23 cellular contexts compared by ENCODE assay signal in the genomic region with DNA sequence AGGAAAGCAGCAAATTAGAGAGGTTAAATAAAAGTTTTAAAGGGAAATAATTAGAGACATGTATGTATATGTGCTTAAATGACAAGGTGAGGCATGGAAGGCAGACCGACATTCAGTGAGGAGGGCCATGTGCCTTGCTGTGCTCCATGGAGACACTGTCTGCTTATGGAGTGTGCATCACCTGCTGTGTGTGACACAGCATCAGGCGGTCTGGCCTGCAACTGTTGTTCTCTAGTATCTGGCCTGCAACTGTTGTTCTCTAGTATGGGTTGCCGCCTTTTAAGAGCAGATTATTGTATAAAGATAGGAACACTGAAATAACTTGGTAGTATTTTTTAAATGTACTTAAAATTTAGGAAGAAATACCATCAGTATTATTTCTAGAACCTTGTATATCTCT.
"Had no signal": no experiment of that assay in that cellular context is flagged by ENCODE, and none has a peak within 500 bp of the region (broad histone marks: within the 10 kb centered on the region; RNA-seq: fewer than 3 reads in every experiment).

No MANE protein-coding gene starts in this region.

- H3K4me1 ChIP-seq: left ventricle myocardium inferior, right atrium auricular region, spleen, suprapubic skin, tibial artery, upper lobe of right lung had no signal

- H3K27me3 ChIP-seq: ovary, right atrium auricular region, spleen, suprapubic skin, tibial artery, upper lobe of right lung had no signal

- H3K9me3 Mint-ChIP-seq: immature natural killer cell; naive thymus-derived CD4-positive, alpha-beta T cell; natural killer cell treated with Interleukin-12 subunit alpha and Interleukin-12 subunit beta and Interleukin-15 and Interleukin-18, amount 100 ng/mL, for 72 hours; stimulated activated effector memory CD8-positive, alpha-beta T cell treated with anti-CD3 and anti-CD28 coated beads, Interleukin-12 subunit alpha, Interleukin-12 subunit beta, amount 100 ng/mL, for 72 hours; stimulated activated naive CD8-positive, alpha-beta T cell treated with anti-CD3 and anti-CD28 coated beads, Interleukin-15, Interleukin-2, amounts not matched to agents 100 ng/mL and 50 ng/mL, for 24 hours had no signal

- H3K27ac Mint-ChIP-seq: immature natural killer cell; naive thymus-derived CD4-positive, alpha-beta T cell; natural killer cell treated with Interleukin-12 subunit alpha and Interleukin-12 subunit beta and Interleukin-15 and Interleukin-18, amount 100 ng/mL, for 72 hours; progenitor cell of endocrine pancreas; stimulated activated effector memory CD8-positive, alpha-beta T cell treated with anti-CD3 and anti-CD28 coated beads, Interleukin-12 subunit alpha, Interleukin-12 subunit beta, amount 100 ng/mL, for 72 hours; stimulated activated naive CD8-positive, alpha-beta T cell treated with anti-CD3 and anti-CD28 coated beads, Interleukin-15, Interleukin-2, amounts not matched to agents 100 ng/mL and 50 ng/mL, for 24 hours had no signal

- H3K36me3 Mint-ChIP-seq: stimulated activated effector memory CD8-positive, alpha-beta T cell treated with anti-CD3 and anti-CD28 coated beads, Interleukin-12 subunit alpha, Interleukin-12 subunit beta, amount 100 ng/mL, for 72 hours had no signal

- DNase-seq: hippocampal formation; immature natural killer cell; kidney; left ventricle myocardium inferior; mesendoderm; midbrain; naive thymus-derived CD4-positive, alpha-beta T cell; ovary; spleen; stimulated activated CD4-positive, alpha-beta T cell treated with anti-CD3 and anti-CD28 coated beads, Interleukin-4, amount 100 ng/mL, for 24 hours; stimulated activated naive CD4-positive, alpha-beta T cell; tibial artery; trophoblast cell; upper lobe of right lung had no signal

- H3K9me3 ChIP-seq: left ventricle myocardium inferior, ovary, right atrium auricular region, spleen, suprapubic skin, thoracic aorta, tibial artery, upper lobe of right lung had no signal

- H3K27ac ChIP-seq: left ventricle myocardium inferior, ovary, right atrium auricular region, spleen, suprapubic skin, thoracic aorta, tibial artery, upper lobe of right lung had no signal

- H3K36me3 ChIP-seq: ovary, right atrium auricular region, upper lobe of right lung had no signal

- ATAC-seq: naive thymus-derived CD4-positive, alpha-beta T cell; natural killer cell treated with Interleukin-12 subunit alpha and Interleukin-12 subunit beta and Interleukin-15 and Interleukin-18, amount 100 ng/mL, for 72 hours; sciatic nerve; stimulated activated effector memory CD8-positive, alpha-beta T cell treated with anti-CD3 and anti-CD28 coated beads, Interleukin-12 subunit alpha, Interleukin-12 subunit beta, amount 100 ng/mL, for 72 hours; upper lobe of right lung had no signal

- H3K4me3 ChIP-seq: left ventricle myocardium inferior, lung, ovary, right atrium auricular region, spleen, suprapubic skin, thoracic aorta, tibial artery, upper lobe of right lung had no signal
